9 cellular contexts compared by ENCODE assay signal in genomic region chr3:67083277-67083676, GRCh38.
DNase-seq lines count a peak whose midpoint lies in the region; ATAC-seq and TF ChIP-seq lines count a peak whose summit lies in the region.
"Had no signal": no experiment of that assay in that cellular context is flagged by ENCODE, and none has a peak within 500 bp of the region (broad histone marks: within the 10 kb centered on the region; RNA-seq: fewer than 3 reads in every experiment).

No MANE protein-coding gene starts in this region.

- H3K4me2 ChIP-seq in MM.1S (ENCODE audit: low read depth, low read length) = peak overlapping the region; percentile 38; the same call in 1 of the 2 replicates

- H3K4me3 Mint-ChIP-seq in activated T-helper 1 cell treated with anti-CD3 and anti-CD28 coated beads, Interleukin-12 subunit alpha, Interleukin-12 subunit beta, Interleukin-2, Interleukin-4 antibody, amounts not matched to agents 30 ng/mL and 10 ng/mL and 1 ng/mL, durations not matched to agents 14 hours and 24 hours and 36 hours = peak overlapping the region; percentile 52

- H3K4me1 ChIP-seq in MM.1S (ENCODE audit: low read length) = peaks cover 14% of the 10 kb centered on the region
- H3K4me1 ChIP-seq in body of pancreas = no peaks in the 10 kb centered on the region

- H3K9me3 ChIP-seq in MM.1S (replicated peaks; ENCODE audit: insufficient read depth, low read length) (no peaks in the 10 kb centered on the region), body of pancreas (no peaks in the 10 kb centered on the region)

- no peaks in the 10 kb centered on the region for H3K27me3 ChIP-seq in MM.1S (replicated peaks; ENCODE audit: insufficient read depth, low read length)
- H3K27me3 ChIP-seq in body of pancreas = no peaks in the 10 kb centered on the region

- no peaks in the 10 kb centered on the region for H3K27me3 Mint-ChIP-seq in activated T-helper 1 cell treated with anti-CD3 and anti-CD28 coated beads, Interleukin-12 subunit alpha, Interleukin-12 subunit beta, Interleukin-2, Interleukin-4 antibody, amounts not matched to agents 30 ng/mL and 10 ng/mL and 1 ng/mL, durations not matched to agents 14 hours and 24 hours and 36 hours (ENCODE audit: insufficient read depth)

- H3K9me3 Mint-ChIP-seq in activated T-helper 1 cell treated with anti-CD3 and anti-CD28 coated beads, Interleukin-12 subunit alpha, Interleukin-12 subunit beta, Interleukin-2, Interleukin-4 antibody, amounts not matched to agents 30 ng/mL and 10 ng/mL and 1 ng/mL, durations not matched to agents 14 hours and 24 hours and 36 hours = peaks cover 57% of the 10 kb centered on the region

- no peak for TF ChIP-seq POLR2A in body of pancreas (IDR thresholded peaks at IDR 0.05)

- H3K27ac ChIP-seq in MM.1S (ENCODE audit: low read length) (no peak overlapping the region), body of pancreas (no peak overlapping the region)

- H2AFZ ChIP-seq in MM.1S (ENCODE audit: low read length) = peak overlapping the region; percentile 40

- H3K36me3 ChIP-seq in MM.1S (replicated peaks; ENCODE audit: insufficient read depth, low read length) = no peaks in the 10 kb centered on the region
- no peaks in the 10 kb centered on the region for H3K36me3 ChIP-seq in body of pancreas (replicated peaks in 1 of 2; ENCODE audit: insufficient read depth in 1 of 2, low read depth in 2 of 2)

- no peaks in the 10 kb centered on the region for H3K9me2 ChIP-seq in MM.1S (replicated peaks; ENCODE audit: insufficient read depth, low read length)

- H4K20me1 ChIP-seq in MM.1S (ENCODE audit: insufficient read depth, low read length) = no peaks in the 10 kb centered on the region

- no peaks in the 10 kb centered on the region for H3K79me2 ChIP-seq in MM.1S (ENCODE audit: low read length)

- H3K4me1 Mint-ChIP-seq in activated T-helper 1 cell treated with anti-CD3 and anti-CD28 coated beads, Interleukin-12 subunit alpha, Interleukin-12 subunit beta, Interleukin-2, Interleukin-4 antibody, amounts not matched to agents 30 ng/mL and 10 ng/mL and 1 ng/mL, durations not matched to agents 14 hours and 24 hours and 36 hours (ENCODE audit: low read depth) = peaks cover 16% of the 10 kb centered on the region

- 47 to 66% methylated on average over 1 of the region's 1 CpG for WGBS in body of pancreas, 2 donors

- peaks cover 20% of the 10 kb centered on the region for H3K36me3 Mint-ChIP-seq in activated T-helper 1 cell treated with anti-CD3 and anti-CD28 coated beads, Interleukin-12 subunit alpha, Interleukin-12 subunit beta, Interleukin-2, Interleukin-4 antibody, amounts not matched to agents 30 ng/mL and 10 ng/mL and 1 ng/mL, durations not matched to agents 14 hours and 24 hours and 36 hours (ENCODE audit: low read depth)

- peak overlapping the region; percentile 76 for H3K27ac Mint-ChIP-seq in activated T-helper 1 cell treated with anti-CD3 and anti-CD28 coated beads, Interleukin-12 subunit alpha, Interleukin-12 subunit beta, Interleukin-2, Interleukin-4 antibody, amounts not matched to agents 30 ng/mL and 10 ng/mL and 1 ng/mL, durations not matched to agents 14 hours and 24 hours and 36 hours

- intact Hi-C loops in activated T-helper 1 cell treated with anti-CD3 and anti-CD28 coated beads, Interleukin-12 subunit alpha, Interleukin-12 subunit beta, Interleukin-2, Interleukin-4 antibody, amounts not matched to agents 30 ng/mL and 10 ng/mL and 1 ng/mL, durations not matched to agents 14 hours and 24 hours and 36 hours (cut with micrococcal nuclease) = loop anchor here (1.0 to 2.0 kb wide), 2 partner anchors 31 to 84 kb away; partner anchors contain the start of gene KBTBD8
- intact Hi-C loops in Right ventricle myocardium superior (cut with DNase I) (no loop called here), body of pancreas (cut with DNase I) (no loop called here)

- no peak overlapping the region for H3K9ac ChIP-seq in MM.1S (ENCODE audit: low read length)

- no peak overlapping the region for H3K4me3 ChIP-seq in MM.1S (ENCODE audit: low read length)
- no peak overlapping the region for H3K4me3 ChIP-seq in body of pancreas
- H3K4me3 ChIP-seq: skin epidermis had no signal

- ATAC-seq in Right ventricle myocardium superior (ENCODE audit: poor library complexity) (no peak), body of pancreas (no peak)

- TF ChIP-seq CTCF in MM.1S (IDR thresholded peaks at IDR 0.05; ENCODE audit: low read length) (no peak), body of pancreas (IDR thresholded peaks at IDR 0.05) (no peak)

- no peaks in the 10 kb centered on the region; the same call in 1 of the 2 replicates for H3F3A ChIP-seq in MM.1S (ENCODE audit: insufficient read depth, low read length)

- DNase-seq in SKM-1 (lab: John Stamatoyannopoulos, UW; ENCODE audit: unreplicated experiment) = peak; percentile 8
- no peak for DNase-seq in SKM-1 treated with dmso at 0.1 percent for 144 hours (lab: John Stamatoyannopoulos, UW; ENCODE audit: unreplicated experiment)
- DNase-seq in MM.1S = peak; percentile 50
- peak; percentile 32 for DNase-seq in activated T-helper 1 cell treated with anti-CD3 and anti-CD28 coated beads, Interleukin-12 subunit alpha, Interleukin-12 subunit beta, Interleukin-2, Interleukin-4 antibody, amounts not matched to agents 30 ng/mL and 10 ng/mL and 1 ng/mL, durations not matched to agents 14 hours and 24 hours and 36 hours (ENCODE audit: low spot score)
- DNase-seq in stimulated activated CD4-positive, alpha-beta T cell treated with anti-CD3 and anti-CD28 coated beads, Interleukin-2, amount 100 ng/mL, for 48 hours = peak; percentile 13 to 21
- no peak for DNase-seq in Right ventricle myocardium superior
- no peak for DNase-seq in body of pancreas
- DNase-seq in inferior parietal cortex (ENCODE audit: extremely low spot score) = no peak

Comparison
In these comparisons a context has a peak if more than half of its experiments do, and no peak if none do; other contexts are left out.
1. DNase-seq: peak in SKM-1 (single experiment), MM.1S (single experiment), activated T-helper 1 cell treated with anti-CD3 and anti-CD28 coated beads, Interleukin-12 subunit alpha, Interleukin-12 subunit beta, Interleukin-2, Interleukin-4 antibody, amounts not matched to agents 30 ng/mL and 10 ng/mL and 1 ng/mL, durations not matched to agents 14 hours and 24 hours and 36 hours (single experiment) and stimulated activated CD4-positive, alpha-beta T cell treated with anti-CD3 and anti-CD28 coated beads, Interleukin-2, amount 100 ng/mL, for 48 hours (2 of 2); none in SKM-1 treated with dmso at 0.1 percent for 144 hours (single experiment), Right ventricle myocardium superior (single experiment), body of pancreas (0 of 4) and inferior parietal cortex (single experiment).